In the genomic region with DNA sequence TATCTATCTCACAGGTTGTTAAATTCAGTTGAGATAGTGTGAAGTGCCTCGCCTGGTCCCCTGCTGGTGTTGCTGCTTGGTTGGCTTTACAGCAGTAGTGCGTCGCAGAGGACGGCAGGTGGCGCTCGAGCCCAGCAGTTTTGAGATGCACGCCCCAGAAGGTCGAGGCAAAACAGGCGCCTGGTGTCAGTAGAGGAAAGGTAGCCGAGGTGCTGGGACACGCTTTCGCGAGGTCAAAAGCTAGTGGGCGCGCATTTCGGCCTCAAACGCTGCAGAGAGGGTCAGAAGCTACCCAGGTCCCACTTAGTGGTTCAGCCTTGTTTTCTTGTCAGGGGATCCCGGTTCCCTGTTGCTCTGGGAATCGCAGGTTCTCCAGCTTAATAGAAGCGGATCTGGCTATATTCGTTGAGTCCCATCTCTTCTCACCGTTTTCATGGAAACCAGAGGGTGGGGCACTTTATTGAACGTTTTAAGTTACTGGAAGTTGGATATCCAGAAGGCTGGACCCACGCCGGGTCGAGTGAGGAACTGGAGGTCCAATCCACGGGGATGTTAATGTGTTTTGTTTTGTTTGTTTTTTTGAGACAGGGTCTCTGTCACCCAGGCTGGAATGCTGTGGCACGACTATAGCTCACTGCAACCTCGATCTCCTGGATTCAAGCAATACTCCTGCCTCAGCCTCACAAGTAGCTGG, we compare ENCODE assay signal across 8 cellular contexts. TPM values are rescaled to one million over a fixed set of nuclear protein-coding genes. Genes with fewer than 3 reads are reported as not detected.
DNase-seq lines count a peak whose midpoint lies in the region; ATAC-seq and TF ChIP-seq lines count a peak whose summit lies in the region.

No MANE protein-coding gene starts in this region.

- H3K9me3 Mint-ChIP-seq in naive B cell, result peaks cover 0 to 3% (median 0%) of the 10 kb centered on the region in 7 donors

- peak overlapping the region; percentile 47; the same call in 1 of the 2 replicates for H2AFZ ChIP-seq in OCI-LY1 (ENCODE audit: low read length)

- H3K9me3 ChIP-seq in OCI-LY1 (ENCODE audit: low read length), result peaks cover 6% of the 10 kb centered on the region

- peak overlapping the region; percentile 34 to 93 (median 82) for H3K27ac Mint-ChIP-seq in naive B cell

- peak; percentile 83 for ATAC-seq in GM21381 (IDR thresholded peaks at IDR 0.05; ENCODE audit: unreplicated experiment)
- ATAC-seq in naive B cell (ENCODE audit: low read depth in 2 of 2), result peak; percentile 64 to 73

- peaks cover 0 to 2% of the 10 kb centered on the region in 2 donors for H3K36me3 Mint-ChIP-seq in naive B cell

- peak overlapping the region; percentile 62; the same call in 1 of the 2 replicates for H3K4me3 ChIP-seq in Jurkat, Clone E6-1 (ENCODE audit: low read length)
- H3K4me3 ChIP-seq in OCI-LY1 (ENCODE audit: low read depth, low read length, poor library complexity, severe bottlenecking), result peak overlapping the region; percentile 71
- no peak overlapping the region for H3K4me3 ChIP-seq in epithelial cell of proximal tubule (ENCODE audit: low read depth, low read length)

- H3F3A ChIP-seq in OCI-LY1 (ENCODE audit: insufficient read depth, low read length), result no peaks in the 10 kb centered on the region

- DNase-seq in CD1c-positive myeloid dendritic cell (ENCODE audit: extremely low spot score) (peak; percentile 88), activated T-cell treated with anti-CD3 and anti-CD28 coated beads for 1 hour (ENCODE audit: low read depth) (peak; percentile 90), epithelial cell of proximal tubule (ENCODE audit: low read depth) (no peak), naive B cell (peak; percentile 84)
- peak; percentile 85 for DNase-seq in Jurkat, Clone E6-1 (ENCODE audit: low read depth, low spot score)
- DNase-seq in stimulated activated CD8-positive, alpha-beta memory T cell treated with anti-CD3 and anti-CD28 coated beads, Interleukin-7, amount 100 ng/mL, for 48 hours (ENCODE audit: extremely low read depth in 1 of 2, low read depth in 1 of 2), result peak; percentile 64 to 75

- H3K36me3 ChIP-seq in OCI-LY1 (ENCODE audit: insufficient read depth, low read length), result peaks cover 6% of the 10 kb centered on the region

- H3K27ac ChIP-seq in OCI-LY1 (ENCODE audit: low read depth, low read length, poor library complexity, severe bottlenecking), result no peak overlapping the region

- H3K27me3 Mint-ChIP-seq in naive B cell, result no peaks in the 10 kb centered on the region

- H3K9ac ChIP-seq in OCI-LY1 (ENCODE audit: low read length), result no peak overlapping the region

- TF ChIP-seq CTCF in OCI-LY1 (IDR thresholded peaks at IDR 0.05; ENCODE audit: low read length) (peak; percentile 84), epithelial cell of proximal tubule (conservative IDR thresholded peaks at IDR 0.05; ENCODE audit: low read depth, low read length) (peak; percentile 65)

- peak overlapping the region; percentile 75 for H3K4me2 ChIP-seq in OCI-LY1 (ENCODE audit: low read length)

- no peaks in the 10 kb centered on the region for H3K79me2 ChIP-seq in OCI-LY1 (ENCODE audit: insufficient read depth, low read length)

- H3K27me3 ChIP-seq in OCI-LY1 (ENCODE audit: insufficient read depth, low read length), result no peaks in the 10 kb centered on the region; the same call in 1 of the 2 replicates

- H3K9me2 ChIP-seq in OCI-LY1 (ENCODE audit: low read depth, low read length), result no peaks in the 10 kb centered on the region

- H3K4me3 Mint-ChIP-seq in naive B cell, result peak overlapping the region; percentile 67 to 95 (median 87)

- peaks cover 16 to 32% (median 21%) of the 10 kb centered on the region in 3 donors for H3K4me1 Mint-ChIP-seq in naive B cell

- H3K4me1 ChIP-seq in OCI-LY1 (ENCODE audit: insufficient read depth, low read length, severe bottlenecking), result peaks cover 22% of the 10 kb centered on the region

- H4K20me1 ChIP-seq in OCI-LY1 (ENCODE audit: insufficient read depth, low read length), result no peaks in the 10 kb centered on the region

RNA-seq across cellular contexts. Expression of gene ZFP90, which starts 10.3 kb away (rescaled TPM):
- 22.2 TPM for polyA plus RNA-seq in Jurkat, Clone E6-1 (2012; ENCODE audit: insufficient read depth, insufficient read length)
- total RNA-seq in epithelial cell of proximal tubule, result 16.2 and 23.9 TPM in 2 replicates
- polyA plus RNA-seq in naive B cell (ENCODE audit: low read depth in 6 of 6), result 10 to 100 TPM; 11.0 to 17.4 (median 13.5) TPM
